In the genomic region with DNA sequence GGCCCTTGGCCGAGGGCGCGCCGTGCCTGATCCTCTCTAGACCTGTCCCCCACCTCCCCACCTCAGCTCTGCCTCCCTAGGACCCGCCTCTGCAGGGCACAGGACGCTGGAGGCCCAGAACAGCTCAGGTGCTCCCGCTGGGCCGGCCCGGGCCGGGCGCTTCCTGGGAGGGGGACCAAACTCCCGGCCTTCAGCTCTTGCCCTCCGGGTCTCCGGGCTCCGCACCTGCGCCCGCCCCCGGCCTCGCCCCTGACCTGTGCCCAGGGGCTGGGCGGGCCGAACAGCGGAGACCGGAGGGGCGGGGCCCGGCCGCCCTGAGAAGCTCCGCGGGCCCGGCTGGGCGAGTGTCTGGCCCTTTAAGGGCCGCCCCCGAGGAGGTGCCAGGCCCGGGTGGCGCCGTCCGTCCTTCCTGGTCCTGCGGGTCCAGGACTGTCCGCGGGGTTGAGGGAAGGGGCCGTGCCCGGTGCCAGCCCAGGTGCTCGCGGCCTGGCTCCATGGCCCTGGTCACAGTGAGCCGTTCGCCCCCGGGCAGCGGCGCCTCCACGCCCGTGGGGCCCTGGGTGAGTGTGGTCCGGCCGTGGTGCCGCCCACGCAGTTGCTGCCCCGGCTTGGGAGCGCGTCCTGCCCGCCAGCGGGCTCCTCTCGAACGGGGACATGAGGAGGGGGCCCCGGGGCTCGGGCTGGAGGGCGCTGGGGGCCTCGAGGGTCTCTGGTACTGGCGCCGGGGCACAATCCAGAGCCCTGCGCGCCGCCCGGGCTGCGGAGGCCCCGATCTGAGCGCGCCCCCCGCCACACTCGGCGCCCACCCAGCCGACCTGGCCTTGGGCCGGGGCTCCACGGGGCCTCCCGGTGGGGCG, we compare ENCODE assay signal across 8 cellular contexts. TPM values are rescaled to one million over a fixed set of nuclear protein-coding genes. Genes with fewer than 3 reads are reported as not detected.
DNase-seq lines count a peak whose midpoint lies in the region; ATAC-seq, FAIRE-seq and TF ChIP-seq lines count a peak whose summit lies in the region.

A gene with protein sequence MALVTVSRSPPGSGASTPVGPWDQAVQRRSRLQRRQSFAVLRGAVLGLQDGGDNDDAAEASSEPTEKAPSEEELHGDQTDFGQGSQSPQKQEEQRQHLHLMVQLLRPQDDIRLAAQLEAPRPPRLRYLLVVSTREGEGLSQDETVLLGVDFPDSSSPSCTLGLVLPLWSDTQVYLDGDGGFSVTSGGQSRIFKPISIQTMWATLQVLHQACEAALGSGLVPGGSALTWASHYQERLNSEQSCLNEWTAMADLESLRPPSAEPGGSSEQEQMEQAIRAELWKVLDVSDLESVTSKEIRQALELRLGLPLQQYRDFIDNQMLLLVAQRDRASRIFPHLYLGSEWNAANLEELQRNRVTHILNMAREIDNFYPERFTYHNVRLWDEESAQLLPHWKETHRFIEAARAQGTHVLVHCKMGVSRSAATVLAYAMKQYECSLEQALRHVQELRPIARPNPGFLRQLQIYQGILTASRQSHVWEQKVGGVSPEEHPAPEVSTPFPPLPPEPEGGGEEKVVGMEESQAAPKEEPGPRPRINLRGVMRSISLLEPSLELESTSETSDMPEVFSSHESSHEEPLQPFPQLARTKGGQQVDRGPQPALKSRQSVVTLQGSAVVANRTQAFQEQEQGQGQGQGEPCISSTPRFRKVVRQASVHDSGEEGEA (plus strand): TSS at position 399 of the 857 bp plus-strand sequence. CDS start 96 bp downstream, at position 495.

- no peak for TF ChIP-seq CTCF in astrocyte of the cerebellum (IDR thresholded peaks at IDR 0.05; ENCODE audit: low read depth, low read length, missing control alignments)
- TF ChIP-seq CTCF in left ventricle myocardium inferior (IDR thresholded peaks at IDR 0.05; ENCODE audit: borderline replicate concordance): no peak
- no peak for TF ChIP-seq CTCF in pancreas (IDR thresholded peaks at IDR 0.05)

- DNase-seq in Ammon's horn (ENCODE audit: low spot score): peak; percentile 77
- DNase-seq in RPMI7951 (ENCODE audit: low read depth): peak; percentile 71
- DNase-seq in astrocyte of the cerebellum (ENCODE audit: low read depth): no peak
- peak; percentile 83 for DNase-seq in left ventricle myocardium inferior
- peak; percentile 85 to 96 (median 88) for DNase-seq in pancreas

- H3K9me3 ChIP-seq in left ventricle myocardium inferior (replicated peaks) (no peaks in the 10 kb centered on the region), pancreas (no peaks in the 10 kb centered on the region)

- intact Hi-C loops in left ventricle myocardium inferior (cut with micrococcal nuclease): no loop called here
- intact Hi-C loops in pancreas (cut with DNase I): no loop called here

- H3K4me3 ChIP-seq in astrocyte of the cerebellum (ENCODE audit: low read depth, low read length) (peak within 1 kb of the TSS; percentile 77), left ventricle myocardium inferior (peak within 1 kb of the TSS; percentile 97), pancreas (peak within 1 kb of the TSS; percentile 75 to 97 (median 92))

- 0 to 1% methylated on average over 42 to 83 of the region's 83 CpGs for WGBS in pancreas, 2 donors

- H3K27me3 ChIP-seq in left ventricle myocardium inferior (ENCODE audit: low read depth) (no peaks in the 10 kb centered on the region), pancreas (no peaks in the 10 kb centered on the region)

- H3K36me3 ChIP-seq in left ventricle myocardium inferior (peaks cover 36% of the 10 kb centered on the region), pancreas (peaks cover 0 to 7% (median 0%) of the 10 kb centered on the region in 3 donors)

- in situ Hi-C loops in astrocyte of the cerebellum (cut with HindIII; ENCODE audit: low sequenced_read_pairs): no loop called here

- H3K27ac ChIP-seq in left ventricle myocardium inferior (replicated peaks) (peak within 1 kb of the TSS; percentile 85), pancreas (peak within 1 kb of the TSS; percentile 62 to 78 (median 71))

- FAIRE-seq in pancreas (lab: Jason Lieb, UNC): no peak

- ATAC-seq in HG02610 (IDR thresholded peaks at IDR 0.05; ENCODE audit: unreplicated experiment) (peak; percentile 49), pancreas (peak; percentile 92 to 95 (median 94)), HG03045 (IDR thresholded peaks at IDR 0.05; ENCODE audit: unreplicated experiment) (no peak), GM18502 (IDR thresholded peaks at IDR 0.05; ENCODE audit: poor library complexity, unreplicated experiment) (no peak)

- peaks cover 37% of the 10 kb centered on the region for H3K4me1 ChIP-seq in left ventricle myocardium inferior
- H3K4me1 ChIP-seq in pancreas: peaks cover 3 to 11% (median 10%) of the 10 kb centered on the region in 3 donors

RNA-seq across cellular contexts. Expression of the gene that starts here (rescaled TPM):
- 8.0 and 10.9 TPM in 2 replicates for total RNA-seq in RPMI7951 (2014; rRNA removed; shearing (Covaris generic))
- 14.9 TPM for total RNA-seq in left ventricle myocardium inferior
- 10 to 100 TPM; 15.2 to 29.1 (median 21.2) TPM for total RNA-seq in pancreas
- polyA plus RNA-seq in pancreas: 10 to 100 TPM; 29.0 to 29.2 TPM

Comparison
In these comparisons a context has a peak if more than half of its experiments do, and no peak if none do; other contexts are left out.
1. ATAC-seq: peak in HG02610 (single experiment) and pancreas (4 of 4); none in HG03045 (single experiment) and GM18502 (single experiment).
2. Peak in every context shown above with its lines, with median percentiles within 50 percentile points of each other: H3K4me3 ChIP-seq.